In the genomic region with DNA sequence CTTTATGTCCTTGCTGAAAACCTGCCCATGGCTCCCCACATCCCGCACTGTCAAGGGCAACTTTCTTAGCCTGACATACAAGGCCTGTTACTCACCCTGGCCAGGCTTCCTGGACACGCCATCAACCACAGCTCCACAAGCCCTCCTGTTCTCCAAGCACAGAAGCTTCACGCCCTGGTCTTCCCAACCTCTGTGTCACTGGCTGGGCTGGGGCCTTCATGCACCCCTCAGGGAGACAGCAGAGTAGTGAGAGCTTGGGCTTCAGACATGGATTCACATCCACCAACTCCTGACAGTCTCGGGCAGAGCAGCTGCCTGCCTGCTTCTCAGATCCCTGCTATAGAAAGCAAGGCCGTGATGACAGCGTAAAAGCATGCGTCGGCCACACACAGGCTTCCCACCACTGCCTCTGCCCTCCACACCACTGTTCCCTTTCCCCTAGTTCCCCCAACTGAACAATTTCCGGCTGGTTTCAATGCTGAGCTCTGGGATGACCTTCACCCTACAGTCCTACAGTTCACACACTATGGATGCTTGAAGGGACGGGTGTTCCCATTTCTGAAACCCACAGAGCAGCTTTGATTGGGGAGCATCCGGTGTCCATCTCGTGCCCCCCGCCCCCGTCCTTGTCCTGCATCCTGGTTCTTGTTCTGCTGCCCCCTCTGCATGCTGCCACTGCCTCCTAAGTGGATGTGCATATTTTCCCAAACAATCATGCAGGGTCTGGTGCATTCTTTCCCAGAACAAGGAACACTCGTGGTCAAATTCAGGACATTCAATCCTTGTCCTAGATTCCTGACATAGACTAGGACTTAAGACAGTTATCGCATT, we compare ENCODE assay signal across 14 cellular contexts. TPM values are rescaled to one million over a fixed set of nuclear protein-coding genes. Genes with fewer than 3 reads are reported as not detected.
A peak's percentile ranks its signal among the peaks of the same experiment; 100 is the strongest.
DNase-seq lines count a peak whose midpoint lies in the region; ATAC-seq, FAIRE-seq and TF ChIP-seq lines count a peak whose summit lies in the region.
"Had no signal": no experiment of that assay in that cellular context is flagged by ENCODE, and none has a peak within 500 bp of the region (broad histone marks: within the 10 kb centered on the region; RNA-seq: fewer than 3 reads in every experiment).

No MANE protein-coding gene starts in this region.

- FAIRE-seq in HepG2 (lab: Jason Lieb, UNC) = no peak

- in situ Hi-C loops in HepG2 (cut with HindIII; ENCODE audit: extremely low pct_ligation_motif_present, low pct_unique_long_range_greater_than_20kb) = no loop called here

- TF ChIP-seq CTCF in HepG2 (CRISPR knock-in tag; IDR thresholded peaks at IDR 0.05) = no peak
- no peak for TF ChIP-seq CTCF in stomach (IDR thresholded peaks at IDR 0.05)

- H3K27me3 ChIP-seq in HepG2 (ENCODE audit: control insufficient read depth in 1 of 2, insufficient read depth in 2 of 2, low read length in 2 of 2) = peaks cover 6 to 39% of the 10 kb centered on the region in 2 experiments; a peak in 4 of 5 replicates
- H3K27me3 ChIP-seq in stomach = no peaks in the 10 kb centered on the region
- H3K27me3 ChIP-seq: ascending aorta had no signal

- TF ChIP-seq EP300 in HepG2 (IDR thresholded peaks at IDR 0.05; ENCODE audit: low read depth in 2 of 2, low read length in 2 of 2) (no peak), HepG2 (CRISPR knock-in tag; IDR thresholded peaks at IDR 0.05; ENCODE audit: borderline replicate concordance) (no peak), stomach (IDR thresholded peaks at IDR 0.05) (no peak)

- H3K79me2 ChIP-seq in HepG2 (ENCODE audit: insufficient read depth, low read length) = no peaks in the 10 kb centered on the region

- intact Hi-C loops in HepG2 (cut with micrococcal nuclease; ENCODE audit: unreplicated experiment) (no loop called here), stomach (cut with DNase I; ENCODE audit: low total_unique reads) (no loop called here)

- POLR2A ChIA-PET in HepG2 (lab: Yijun Ruan, JAX) = no interaction called here

- WGBS in HepG2 (ENCODE audit: low lambda C conversion rate) = 22% methylated on average over 13 of the region's 16 CpGs
- WGBS in stomach, 5 donors = 63 to 70% (median 67%) methylated on average over 16 of the region's 16 CpGs

- TF ChIP-seq POLR2A in HepG2 (IDR thresholded peaks at IDR 0.05; ENCODE audit: insufficient read depth in 1 of 2, low read depth in 2 of 2, low read length in 2 of 2) (no peak), stomach (IDR thresholded peaks at IDR 0.05) (no peak)

- no peak overlapping the region for H3K9ac ChIP-seq in HepG2 (ENCODE audit: insufficient read depth, low read depth, low read length)

- H3K27ac ChIP-seq in HepG2 (ENCODE audit: extremely low read length, insufficient read depth, low read length) (no peak overlapping the region), stomach (peak overlapping the region in 4 of 5 donors; percentile 21 to 49 (median 40))
- H3K27ac ChIP-seq: ascending aorta had no signal

- no peak for TF ChIP-seq RAD21 in HepG2 (CRISPR knock-in tag; IDR thresholded peaks at IDR 0.05)

- CTCF ChIA-PET in HepG2 (lab: Yijun Ruan, JAX; ENCODE audit: low intra/inter-chr PET ratio, low total read pairs) = no interaction called here

- no peak overlapping the region for H3K4me2 ChIP-seq in HepG2 (ENCODE audit: low read depth, low read length)

- no peaks in the 10 kb centered on the region for H3K36me3 ChIP-seq in HepG2 (replicated peaks in 1 of 2; ENCODE audit: control insufficient read depth in 1 of 2, insufficient read depth in 2 of 2, low read length in 2 of 2)
- no peaks in the 10 kb centered on the region for H3K36me3 ChIP-seq in stomach
- H3K36me3 ChIP-seq: ascending aorta had no signal

- BruUV-seq in HepG2 (replicated peaks; lab: Mats Ljungman, UMichigan) = no TSS peak

- H3K4me1 ChIP-seq in HepG2 (ENCODE audit: insufficient read depth, low read length) (no peaks in the 10 kb centered on the region), stomach (no peaks in the 10 kb centered on the region)
- H3K4me1 ChIP-seq: ascending aorta had no signal

- DNase-seq in H4 (ENCODE audit: low spot score) = peak; percentile 40
- peak; percentile 44 for DNase-seq in brain pericyte (ENCODE audit: low read depth, low spot score)
- DNase-seq in HepG2 (ENCODE audit: low spot score) = no peak
- no peak for DNase-seq in stomach
- no peak for DNase-seq in GM19238 (ENCODE audit: insufficient read length, low spot score)
- no peak for DNase-seq in activated CD4-positive, alpha-beta T cell treated with anti-CD3 and anti-CD28 coated beads, Interleukin-2, amount 50 U/mL, for 1 hour
- DNase-seq in T-helper 2 cell = no peak
- DNase-seq: activated T-cell treated with anti-CD3 and anti-CD28 coated beads, Interleukin-2, amount 50 U/mL, for 48 hours; mammary epithelial cell; NCI-H146 had no signal

- no peak overlapping the region for H3K4me3 ChIP-seq in HepG2 (replicated peaks in 1 of 3; ENCODE audit: insufficient read depth in 1 of 3, low read depth in 2 of 3, low read length in 3 of 3)
- H3K4me3 ChIP-seq in stomach = no peak overlapping the region
- H3K4me3 ChIP-seq: ascending aorta had no signal

- no peak overlapping the region for H2AFZ ChIP-seq in HepG2 (ENCODE audit: low read length)

- H3K9me3 ChIP-seq in HepG2 (ENCODE audit: low read length) (no peaks in the 10 kb centered on the region), stomach (no peaks in the 10 kb centered on the region)
- H3K9me3 ChIP-seq: ascending aorta had no signal

- ATAC-seq in HepG2 (no peak; the same call in 2 of the 3 replicates), GM18868 (IDR thresholded peaks at IDR 0.05; ENCODE audit: unreplicated experiment) (no peak)

- no peaks in the 10 kb centered on the region for H4K20me1 ChIP-seq in HepG2 (ENCODE audit: insufficient read depth, low read length)

TF ChIP-seq in HepG2, 621 proteins besides CTCF, POLR2A, EP300 and RAD21:
- TF ChIP-seq, protein P1, sequence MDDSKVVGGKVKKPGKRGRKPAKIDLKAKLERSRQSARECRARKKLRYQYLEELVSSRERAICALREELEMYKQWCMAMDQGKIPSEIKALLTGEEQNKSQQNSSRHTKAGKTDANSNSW (CRISPR knock-in tag; IDR thresholded peaks at IDR 0.05; ENCODE audit: borderline replicate concordance) = no peak
- no peak for TF ChIP-seq ZNF260 (CRISPR knock-in tag; IDR thresholded peaks at IDR 0.05; ENCODE audit: borderline replicate concordance, low read depth)
- no peak for TF ChIP-seq ZNF660 (CRISPR knock-in tag; IDR thresholded peaks at IDR 0.05; ENCODE audit: borderline replicate concordance, low read depth)
- no peak for TF ChIP-seq GABPA (IDR thresholded peaks at IDR 0.05; ENCODE audit: low read depth, low read length)
- 0 out of 2 replicates have a peak, but pooled peaks have one; percentile 22 for TF ChIP-seq GABPA (CRISPR knock-in tag; IDR thresholded peaks at IDR 0.05; ENCODE audit: low read depth)
TF ChIP-seq in HepG2: peak in this region for 1.

RNA-seq across cellular contexts. Expression of a gene that starts 33.4 kb away (rescaled TPM):
- 0.21 and 1.2 TPM in 2 replicates for total RNA-seq in H4 (2014; rRNA removed; shearing (Covaris generic))
- 0.18 and 0.24 TPM in 2 replicates for total RNA-seq in HepG2 (2016; rRNA removed; fragmentation: Illumina TruSeq; extraction: Trizol)
- 0.09 and 0.10 TPM in 2 replicates for total RNA-seq in HepG2 (2016; cell fraction: cytosol; rRNA removed; fragmentation: Illumina TruSeq; extraction: Trizol; ENCODE audit: low read depth)
- 0.15 and 0.17 TPM in 2 replicates for total RNA-seq in HepG2 (2016; cell fraction: insoluble cytoplasmic fraction; rRNA removed; fragmentation: Illumina TruSeq; extraction: Trizol)
- total RNA-seq in HepG2 (2016; cell fraction: membrane; rRNA removed; fragmentation: Illumina TruSeq; extraction: Trizol) = 0.25 and 0.38 TPM in 2 replicates
- total RNA-seq in HepG2 (2016; cell fraction: nucleus; rRNA removed; fragmentation: Illumina TruSeq; extraction: Trizol) = 0.25 and 0.59 TPM in 2 replicates
- polyA plus RNA-seq in HepG2 (2011; rRNA removed) = 3.5 and 3.6 TPM in 2 replicates
- 2.4 and 4.9 TPM in 2 replicates for polyA plus RNA-seq in HepG2 (2011; cell fraction: cytosol; rRNA removed)
- 5.3 and 5.6 TPM in 2 replicates for polyA plus RNA-seq in HepG2 (2011; cell fraction: nucleus; rRNA removed)
- polyA plus RNA-seq in HepG2 (2012) = 2.3 and 2.4 TPM in 2 replicates
- polyA plus RNA-seq in HepG2 (2016; cell fraction: cytosol; fragmentation: Illumina TruSeq; extraction: Trizol; ENCODE audit: low read depth) = 0.26 and 0.29 TPM in 2 replicates
- 0.36 and 0.41 TPM in 2 replicates for polyA plus RNA-seq in HepG2 (2016; cell fraction: insoluble cytoplasmic fraction; fragmentation: Illumina TruSeq; extraction: Trizol; ENCODE audit: low read depth)
- polyA plus RNA-seq in HepG2 (2016; cell fraction: membrane; fragmentation: Illumina TruSeq; extraction: Trizol; ENCODE audit: low read depth) = 0.58 and 0.62 TPM in 2 replicates
- polyA plus RNA-seq in HepG2 (2016; cell fraction: nucleus; fragmentation: Illumina TruSeq; extraction: Trizol; ENCODE audit: insufficient read depth, low read depth) = 0.59 and 1.2 TPM in 2 replicates
- 4.6 TPM in 1 of 2 replicates, not detected in the other for polyA minus RNA-seq in HepG2 (2011; rRNA and poly(A)+ RNA removed; ENCODE audit: low replicate concordance)
- polyA minus RNA-seq in HepG2 (2011; cell fraction: cytosol; rRNA and poly(A)+ RNA removed) = 0.99 and 1.4 TPM in 2 replicates
- 0.90 and 1.7 TPM in 2 replicates for polyA minus RNA-seq in HepG2 (2011; cell fraction: nucleus; rRNA and poly(A)+ RNA removed)
- 10 to 100 TPM in 4 of 5 donors, 1 to 10 TPM in 1; 4.1 to 41.5 (median 31.4) TPM for total RNA-seq in stomach
- 1 to 10 TPM; 1.8 to 6.2 (median 3.5) TPM for polyA plus RNA-seq in stomach
- total RNA-seq: pulmonary artery endothelial cell, SK-MEL-5 had no signal

Comparison
In these comparisons a context has a peak if more than half of its experiments do, and no peak if none do; other contexts are left out.
1. DNase-seq: peak in H4 (single experiment) and brain pericyte (single experiment); none in HepG2 (single experiment), stomach (single experiment), GM19238 (single experiment), activated CD4-positive, alpha-beta T cell treated with anti-CD3 and anti-CD28 coated beads, Interleukin-2, amount 50 U/mL, for 1 hour (single experiment) and T-helper 2 cell (0 of 5).